8 cellular contexts compared by ENCODE assay signal in the genomic region with DNA sequence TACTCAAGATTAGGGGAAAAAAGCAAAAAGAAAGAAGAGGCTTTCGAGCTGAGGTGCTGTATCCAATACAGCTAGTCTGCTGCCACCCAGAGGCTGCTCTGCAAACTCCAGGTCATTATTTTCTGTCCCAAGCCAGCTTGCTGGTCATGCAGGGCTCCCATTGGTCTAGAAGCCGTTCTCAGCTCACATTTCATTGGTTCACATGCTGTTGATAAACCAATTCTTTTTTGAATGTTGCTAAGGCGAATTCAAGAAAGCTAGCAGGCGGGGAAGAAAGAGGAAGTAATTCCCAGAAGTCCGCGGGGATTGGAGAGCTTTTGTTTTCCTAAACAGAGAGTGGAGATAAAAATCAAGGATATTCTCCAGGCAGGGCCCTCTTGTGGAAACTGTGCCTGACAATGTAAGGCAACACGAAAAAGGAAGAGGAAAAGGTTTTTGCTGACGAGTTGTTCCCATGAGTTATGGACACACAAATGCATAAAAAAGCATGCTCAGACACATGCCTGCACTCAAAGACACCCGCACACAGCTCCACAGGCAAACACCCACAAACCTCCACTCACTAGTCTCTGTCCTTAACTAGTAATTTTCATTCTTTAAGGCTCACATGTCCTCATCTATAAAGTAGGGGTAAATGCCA. TPM values are rescaled to one million over a fixed set of nuclear protein-coding genes. Genes with fewer than 3 reads are reported as not detected.
DNase-seq lines count a peak whose midpoint lies in the region; ATAC-seq and TF ChIP-seq lines count a peak whose summit lies in the region.

No MANE protein-coding gene starts in this region.

- peak; percentile 89 for DNase-seq in GM13976 (ENCODE audit: low spot score)
- DNase-seq in NCI-H146 treated with DMSO at 0.1 percent for 48 hours (lab: John Stamatoyannopoulos, UW; ENCODE audit: unreplicated experiment), result peak; percentile 97
- peak; percentile 35 to 92 (median 65) for DNase-seq in T-helper 2 cell
- peak; percentile 96 for DNase-seq in astrocyte of the cerebellum (ENCODE audit: low read depth)
- peak; percentile 92 for DNase-seq in hepatic stellate cell (ENCODE audit: low spot score)
- DNase-seq in retina, result peak; percentile 91
- no peak for DNase-seq in mesenteric fat pad (ENCODE audit: low spot score)

- in situ Hi-C loops in GM13976 (cut with MboI; ENCODE audit: low sequenced_read_pairs, unreplicated experiment) (loop anchor here (10.0 kb wide), 1 partner anchor 173 kb away; no protein-coding TSS in a partner anchor), astrocyte of the cerebellum (cut with HindIII; ENCODE audit: low sequenced_read_pairs) (no loop called here)

- peak; percentile 99 for ATAC-seq in HG02885 (IDR thresholded peaks at IDR 0.05; ENCODE audit: poor library complexity, unreplicated experiment)

- TF ChIP-seq CTCF in GM13976 (IDR thresholded peaks at IDR 0.05; ENCODE audit: borderline replicate concordance, control extremely low read depth, extremely low read depth, insufficient read depth, missing control alignments) (peak; percentile 83), astrocyte of the cerebellum (IDR thresholded peaks at IDR 0.05; ENCODE audit: low read depth, low read length, missing control alignments) (peak; percentile 78)

- H3K4me3 ChIP-seq in astrocyte of the cerebellum (ENCODE audit: low read depth, low read length), result no peak overlapping the region

RNA-seq across cellular contexts. Expression of a gene that starts 33.4 kb away (rescaled TPM):
- 1,301 TPM for total RNA-seq in mesenteric fat pad
